ENCODE assay signal across 2 cellular contexts in the genomic region with DNA sequence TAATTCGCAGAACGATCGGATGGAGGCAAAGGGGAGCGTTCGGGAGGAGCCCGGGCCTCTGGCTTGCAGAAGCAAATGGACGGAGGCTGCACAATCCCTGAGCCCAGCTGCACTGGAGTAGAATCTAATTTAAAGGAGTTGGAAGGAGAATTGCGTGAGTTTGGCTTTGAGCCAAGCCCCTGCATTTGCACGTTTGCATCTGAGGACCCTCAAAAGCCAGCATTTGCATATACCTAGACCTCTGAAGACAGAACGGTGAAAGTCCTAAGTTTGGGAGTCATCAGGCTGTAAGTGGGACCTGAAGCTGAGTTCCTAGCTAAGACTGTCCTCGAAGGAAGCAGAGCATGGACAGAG.
TF ChIP-seq lines count a peak whose summit lies in the region.

No MANE protein-coding gene starts in this region.

TF ChIP-seq in Ishikawa, 13 proteins besides CTCF, POLR2A, EP300 and RAD21:
- TF ChIP-seq YY1 (IDR thresholded peaks at IDR 0.05; ENCODE audit: low read depth) = no peak
- TF ChIP-seq TEAD4 (IDR thresholded peaks at IDR 0.05) = no peak
- TF ChIP-seq, protein P1, sequence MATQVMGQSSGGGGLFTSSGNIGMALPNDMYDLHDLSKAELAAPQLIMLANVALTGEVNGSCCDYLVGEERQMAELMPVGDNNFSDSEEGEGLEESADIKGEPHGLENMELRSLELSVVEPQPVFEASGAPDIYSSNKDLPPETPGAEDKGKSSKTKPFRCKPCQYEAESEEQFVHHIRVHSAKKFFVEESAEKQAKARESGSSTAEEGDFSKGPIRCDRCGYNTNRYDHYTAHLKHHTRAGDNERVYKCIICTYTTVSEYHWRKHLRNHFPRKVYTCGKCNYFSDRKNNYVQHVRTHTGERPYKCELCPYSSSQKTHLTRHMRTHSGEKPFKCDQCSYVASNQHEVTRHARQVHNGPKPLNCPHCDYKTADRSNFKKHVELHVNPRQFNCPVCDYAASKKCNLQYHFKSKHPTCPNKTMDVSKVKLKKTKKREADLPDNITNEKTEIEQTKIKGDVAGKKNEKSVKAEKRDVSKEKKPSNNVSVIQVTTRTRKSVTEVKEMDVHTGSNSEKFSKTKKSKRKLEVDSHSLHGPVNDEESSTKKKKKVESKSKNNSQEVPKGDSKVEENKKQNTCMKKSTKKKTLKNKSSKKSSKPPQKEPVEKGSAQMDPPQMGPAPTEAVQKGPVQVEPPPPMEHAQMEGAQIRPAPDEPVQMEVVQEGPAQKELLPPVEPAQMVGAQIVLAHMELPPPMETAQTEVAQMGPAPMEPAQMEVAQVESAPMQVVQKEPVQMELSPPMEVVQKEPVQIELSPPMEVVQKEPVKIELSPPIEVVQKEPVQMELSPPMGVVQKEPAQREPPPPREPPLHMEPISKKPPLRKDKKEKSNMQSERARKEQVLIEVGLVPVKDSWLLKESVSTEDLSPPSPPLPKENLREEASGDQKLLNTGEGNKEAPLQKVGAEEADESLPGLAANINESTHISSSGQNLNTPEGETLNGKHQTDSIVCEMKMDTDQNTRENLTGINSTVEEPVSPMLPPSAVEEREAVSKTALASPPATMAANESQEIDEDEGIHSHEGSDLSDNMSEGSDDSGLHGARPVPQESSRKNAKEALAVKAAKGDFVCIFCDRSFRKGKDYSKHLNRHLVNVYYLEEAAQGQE (IDR thresholded peaks at IDR 0.05; ENCODE audit: low read depth) = no peak
- TF ChIP-seq, protein P2, sequence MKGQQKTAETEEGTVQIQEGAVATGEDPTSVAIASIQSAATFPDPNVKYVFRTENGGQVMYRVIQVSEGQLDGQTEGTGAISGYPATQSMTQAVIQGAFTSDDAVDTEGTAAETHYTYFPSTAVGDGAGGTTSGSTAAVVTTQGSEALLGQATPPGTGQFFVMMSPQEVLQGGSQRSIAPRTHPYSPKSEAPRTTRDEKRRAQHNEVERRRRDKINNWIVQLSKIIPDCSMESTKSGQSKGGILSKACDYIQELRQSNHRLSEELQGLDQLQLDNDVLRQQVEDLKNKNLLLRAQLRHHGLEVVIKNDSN (IDR thresholded peaks at IDR 0.05) = no peak
- TF ChIP-seq NFIC (IDR thresholded peaks at IDR 0.05) = peak; percentile 8; the same call in 1 of the 2 replicates
- TF ChIP-seq ZBTB7A (IDR thresholded peaks at IDR 0.05; ENCODE audit: low read depth) = no peak
- TF ChIP-seq CREB1 (IDR thresholded peaks at IDR 0.05; ENCODE audit: low read depth) = no peak
- TF ChIP-seq FOXM1 (IDR thresholded peaks at IDR 0.05; ENCODE audit: borderline replicate concordance, low read depth) = no peak

TF ChIP-seq in H1, 55 proteins besides CTCF, POLR2A, EP300 and RAD21:
- TF ChIP-seq RBBP5 (IDR thresholded peaks at IDR 0.05; ENCODE audit: borderline replicate concordance, low read depth, low read length) (no peak), GTF2F1 (IDR thresholded peaks at IDR 0.05; ENCODE audit: borderline replicate concordance, low read depth, low read length) (no peak), HDAC6 (IDR thresholded peaks at IDR 0.05; ENCODE audit: low read depth, low read length) (no peak), TAF7 (optimal IDR thresholded peaks at IDR 0.05; ENCODE audit: borderline replicate concordance, low read depth, low read length) (no peak), FOSL1 (IDR thresholded peaks at IDR 0.05; ENCODE audit: insufficient read depth, low read depth, low read length) (no peak), SP4 (IDR thresholded peaks at IDR 0.05; ENCODE audit: low read length) (no peak), BRCA1 (IDR thresholded peaks at IDR 0.05; ENCODE audit: low read depth, low read length) (no peak), EGR1 (IDR thresholded peaks at IDR 0.05; ENCODE audit: borderline replicate concordance, low read depth, low read length) (no peak), BCL11A (IDR thresholded peaks at IDR 0.05; ENCODE audit: low read depth in 2 of 2, low read length in 2 of 2) (no peak), TCF12 (IDR thresholded peaks at IDR 0.05; ENCODE audit: low read depth, low read length) (no peak), NANOG (IDR thresholded peaks at IDR 0.05; ENCODE audit: insufficient read depth, low read depth, low read length, poor library complexity, severe bottlenecking) (no peak), MAX (IDR thresholded peaks at IDR 0.05) (no peak), KDM4A (IDR thresholded peaks at IDR 0.05; ENCODE audit: low read depth, low read length, severe bottlenecking) (no peak), JUN (IDR thresholded peaks at IDR 0.05; ENCODE audit: low read depth, low read length) (no peak)
